10 cellular contexts compared by ENCODE assay signal in genomic region chr18:48623468-48624220, GRCh38.
DNase-seq lines count a peak whose midpoint lies in the region; ATAC-seq and TF ChIP-seq lines count a peak whose summit lies in the region.
"Had no signal": no experiment of that assay in that cellular context is flagged by ENCODE, and none has a peak within 500 bp of the region (broad histone marks: within the 10 kb centered on the region; RNA-seq: fewer than 3 reads in every experiment).

No MANE protein-coding gene starts in this region.

- no peaks in the 10 kb centered on the region for H3K27me3 Mint-ChIP-seq in osteocyte (ENCODE audit: unreplicated experiment)
- H3K27me3 Mint-ChIP-seq in stimulated activated naive B cell treated with anti-CD40 and anti-IgM and Interleukin-4, amounts not matched to agents 10 μg/mL and 1 μg/mL and 100 μg/mL, for 72 hours: no peaks in the 10 kb centered on the region

- H3K4me3 ChIP-seq in prostate gland: no peak overlapping the region

- ATAC-seq in stimulated activated naive B cell treated with anti-CD40 and anti-IgM and Interleukin-4, amounts not matched to agents 10 μg/mL and 1 μg/mL and 100 μg/mL, for 72 hours (replicated peaks): no peak
- ATAC-seq: HCT116 had no signal

- H3K9me3 Mint-ChIP-seq in osteocyte (ENCODE audit: unreplicated experiment): no peaks in the 10 kb centered on the region
- H3K9me3 Mint-ChIP-seq in stimulated activated naive B cell treated with anti-CD40 and anti-IgM and Interleukin-4, amounts not matched to agents 10 μg/mL and 1 μg/mL and 100 μg/mL, for 72 hours: no peaks in the 10 kb centered on the region

- 76% methylated on average over 7 of the region's 7 CpGs for WGBS in prostate gland

- peak overlapping the region; percentile 78 for H3K27ac ChIP-seq in epithelial cell of prostate
- peak overlapping the region in 1 of 2 donors; percentile 2 for H3K27ac ChIP-seq in prostate gland

- no peak overlapping the region for H3K4me3 Mint-ChIP-seq in osteocyte (ENCODE audit: unreplicated experiment)
- no peak overlapping the region for H3K4me3 Mint-ChIP-seq in stimulated activated naive B cell treated with anti-CD40 and anti-IgM and Interleukin-4, amounts not matched to agents 10 μg/mL and 1 μg/mL and 100 μg/mL, for 72 hours

- H3K36me3 ChIP-seq in prostate gland: no peaks in the 10 kb centered on the region

- H3K27me3 ChIP-seq in prostate gland (replicated peaks; ENCODE audit: insufficient read depth): no peaks in the 10 kb centered on the region

- no peak for TF ChIP-seq CTCF in osteocyte (IDR thresholded peaks at IDR 0.05)
- no peak for TF ChIP-seq CTCF in prostate gland (IDR thresholded peaks at IDR 0.05)

- no peak for TF ChIP-seq POLR2A in prostate gland (IDR thresholded peaks at IDR 0.05)

- H3K9me3 ChIP-seq in prostate gland: no peaks in the 10 kb centered on the region

- DNase-seq in AG20443 (ENCODE audit: low spot score) (peak; percentile 79), RPMI7951 (ENCODE audit: low read depth) (peak; percentile 57), epithelial cell of prostate (ENCODE audit: low read depth, low spot score) (peak; percentile 14), osteocyte (ENCODE audit: extremely low spot score, unreplicated experiment) (no peak), prostate gland (ENCODE audit: low spot score) (no peak), NCI-H1092 treated with DMSO at 0.1 percent for 48 hours (lab: John Stamatoyannopoulos, UW) (no peak)
- no peak for DNase-seq in stimulated activated naive B cell treated with anti-CD40 and anti-IgM and Interleukin-4, amounts not matched to agents 10 μg/mL and 1 μg/mL and 100 μg/mL, for 72 hours
- DNase-seq in stimulated activated CD4-positive, alpha-beta T cell treated with anti-CD3 and anti-CD28 coated beads, Interleukin-1b, Interleukin-23, amount 100 ng/mL, for 48 hours: no peak
- DNase-seq: stimulated activated naive CD4-positive, alpha-beta T cell had no signal

- no peaks in the 10 kb centered on the region for H3K4me1 ChIP-seq in prostate gland (replicated peaks)

- intact Hi-C loops in prostate gland (cut with DNase I): no loop called here

- H3K36me3 Mint-ChIP-seq in osteocyte (ENCODE audit: unreplicated experiment): peaks cover 34% of the 10 kb centered on the region
- H3K36me3 Mint-ChIP-seq in stimulated activated naive B cell treated with anti-CD40 and anti-IgM and Interleukin-4, amounts not matched to agents 10 μg/mL and 1 μg/mL and 100 μg/mL, for 72 hours: peaks cover 0 to 3% of the 10 kb centered on the region in 2 donors

- peaks cover 83% of the 10 kb centered on the region for H3K4me1 Mint-ChIP-seq in osteocyte (ENCODE audit: unreplicated experiment)
- H3K4me1 Mint-ChIP-seq in stimulated activated naive B cell treated with anti-CD40 and anti-IgM and Interleukin-4, amounts not matched to agents 10 μg/mL and 1 μg/mL and 100 μg/mL, for 72 hours: peaks cover 15 to 24% of the 10 kb centered on the region in 2 donors

- peak overlapping the region; percentile 90 for H3K27ac Mint-ChIP-seq in osteocyte (ENCODE audit: unreplicated experiment)
- H3K27ac Mint-ChIP-seq in stimulated activated naive B cell treated with anti-CD40 and anti-IgM and Interleukin-4, amounts not matched to agents 10 μg/mL and 1 μg/mL and 100 μg/mL, for 72 hours: no peak overlapping the region

Comparison
In these comparisons a context has a peak if more than half of its experiments do, and no peak if none do; other contexts are left out.
1. DNase-seq: peak in AG20443 (single experiment), RPMI7951 (single experiment) and epithelial cell of prostate (single experiment); none in osteocyte (single experiment), prostate gland (single experiment), stimulated activated naive B cell treated with anti-CD40 and anti-IgM and Interleukin-4, amounts not matched to agents 10 μg/mL and 1 μg/mL and 100 μg/mL, for 72 hours (single experiment), NCI-H1092 treated with DMSO at 0.1 percent for 48 hours (single experiment) and stimulated activated CD4-positive, alpha-beta T cell treated with anti-CD3 and anti-CD28 coated beads, Interleukin-1b, Interleukin-23, amount 100 ng/mL, for 48 hours (single experiment).